Comparison of ENCODE assay signal across 8 cellular contexts in the genomic region with DNA sequence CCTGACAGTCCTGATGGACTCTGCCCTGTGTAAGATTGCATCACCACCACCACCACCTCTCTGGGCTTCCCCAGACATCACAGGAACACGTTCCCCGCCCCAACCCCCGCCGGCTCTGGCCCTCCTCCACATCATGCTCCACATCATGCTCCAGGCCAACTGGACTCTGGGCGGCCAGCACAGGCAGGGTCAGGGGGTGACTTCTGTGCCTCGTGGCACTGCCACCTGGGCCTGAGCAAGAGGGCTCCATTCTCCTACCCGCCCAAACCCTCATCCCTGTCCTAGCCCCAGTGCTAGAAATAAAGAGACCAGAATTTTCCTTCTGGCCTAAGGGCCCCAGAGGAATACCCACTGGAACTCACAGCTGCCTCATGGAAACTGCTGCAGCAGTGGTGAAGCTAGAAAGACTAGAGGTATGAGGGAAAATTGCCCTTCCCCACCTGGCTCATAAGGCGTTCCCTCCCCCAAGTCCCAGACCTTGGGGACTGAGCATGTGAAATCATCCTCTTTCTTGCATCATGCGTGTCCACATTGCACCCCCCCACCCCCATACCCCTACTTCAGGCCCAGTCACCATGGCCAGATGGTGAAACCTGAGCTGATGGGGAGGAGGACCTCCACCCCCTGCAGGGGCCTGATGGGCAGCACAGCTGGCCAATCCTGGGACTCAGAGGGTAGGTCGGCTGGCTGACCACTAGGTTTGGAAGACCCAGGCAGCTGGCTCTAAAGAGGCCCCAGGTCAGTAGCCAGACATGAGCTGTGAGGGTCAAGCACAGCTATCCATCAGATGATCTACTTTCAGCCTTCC. TPM values are rescaled to one million over a fixed set of nuclear protein-coding genes. Genes with fewer than 3 reads are reported as not detected.
A peak's percentile ranks its signal among the peaks of the same experiment; 100 is the strongest.
DNase-seq lines count a peak whose midpoint lies in the region; ATAC-seq and TF ChIP-seq lines count a peak whose summit lies in the region.

A gene with protein sequence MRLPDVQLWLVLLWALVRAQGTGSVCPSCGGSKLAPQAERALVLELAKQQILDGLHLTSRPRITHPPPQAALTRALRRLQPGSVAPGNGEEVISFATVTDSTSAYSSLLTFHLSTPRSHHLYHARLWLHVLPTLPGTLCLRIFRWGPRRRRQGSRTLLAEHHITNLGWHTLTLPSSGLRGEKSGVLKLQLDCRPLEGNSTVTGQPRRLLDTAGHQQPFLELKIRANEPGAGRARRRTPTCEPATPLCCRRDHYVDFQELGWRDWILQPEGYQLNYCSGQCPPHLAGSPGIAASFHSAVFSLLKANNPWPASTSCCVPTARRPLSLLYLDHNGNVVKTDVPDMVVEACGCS (plus strand): TSS at position 742 of the 808 bp plus-strand sequence. CDS start 230 bp downstream, outside the sequence.

- peak; percentile 23 for ATAC-seq in GM19463 (IDR thresholded peaks at IDR 0.05; ENCODE audit: unreplicated experiment)

- peak; percentile 86 for DNase-seq in AG09309 (ENCODE audit: low read depth)
- DNase-seq in OCI-M1 (lab: John Stamatoyannopoulos, UW) = peak; percentile 97
- peak; percentile 88 for DNase-seq in fibroblast of the aortic adventitia (ENCODE audit: low read depth)
- peak; percentile 44 for DNase-seq in ureter (ENCODE audit: low spot score)
- no peak for DNase-seq in activated gamma-delta T cell (lab: John Stamatoyannopoulos, UW)
- DNase-seq in stimulated activated CD4-positive, alpha-beta T cell treated with anti-CD3 and anti-CD28 coated beads, Interleukin-2, amount 100 ng/mL, for 24 hours = no peak
- DNase-seq in activated naive CD4-positive, alpha-beta T cell treated with anti-CD3 and anti-CD28 coated beads, Interleukin-2, amount 50 U/mL, for 16 hours = no peak

- TF ChIP-seq CTCF in AG09309 (IDR thresholded peaks at IDR 0.05; ENCODE audit: control insufficient read depth, insufficient read depth, low read depth, low read length, missing control alignments) = no peak
- TF ChIP-seq CTCF in fibroblast of the aortic adventitia (IDR thresholded peaks at IDR 0.05; ENCODE audit: insufficient read depth, low read length) = no peak

- H3K4me3 ChIP-seq in AG09309 (ENCODE audit: control insufficient read depth, low read depth, low read length) (peak within 1 kb of the TSS; percentile 17), fibroblast of the aortic adventitia (ENCODE audit: low read depth, low read length) (peak within 1 kb of the TSS; percentile 35)

RNA-seq across cellular contexts. Expression of the gene that starts here (rescaled TPM):
- total RNA-seq in fibroblast of the aortic adventitia (ENCODE audit: low replicate concordance) (0.16 and 0.99 TPM in 2 replicates), ureter (0.23 TPM)

Comparison
In these comparisons a context has a peak if more than half of its experiments do, and no peak if none do; other contexts are left out.
1. Peak in DNase-seq and H3K4me3 ChIP-seq in fibroblast of the aortic adventitia; RNA of the gene not detected or under 1 TPM.
2. Peak in DNase-seq in ureter; RNA of the gene not detected or under 1 TPM.
3. DNase-seq: peak in AG09309 (single experiment) and OCI-M1 (single experiment); none in activated gamma-delta T cell (single experiment), stimulated activated CD4-positive, alpha-beta T cell treated with anti-CD3 and anti-CD28 coated beads, Interleukin-2, amount 100 ng/mL, for 24 hours (0 of 2) and activated naive CD4-positive, alpha-beta T cell treated with anti-CD3 and anti-CD28 coated beads, Interleukin-2, amount 50 U/mL, for 16 hours (single experiment).